In the genomic region with DNA sequence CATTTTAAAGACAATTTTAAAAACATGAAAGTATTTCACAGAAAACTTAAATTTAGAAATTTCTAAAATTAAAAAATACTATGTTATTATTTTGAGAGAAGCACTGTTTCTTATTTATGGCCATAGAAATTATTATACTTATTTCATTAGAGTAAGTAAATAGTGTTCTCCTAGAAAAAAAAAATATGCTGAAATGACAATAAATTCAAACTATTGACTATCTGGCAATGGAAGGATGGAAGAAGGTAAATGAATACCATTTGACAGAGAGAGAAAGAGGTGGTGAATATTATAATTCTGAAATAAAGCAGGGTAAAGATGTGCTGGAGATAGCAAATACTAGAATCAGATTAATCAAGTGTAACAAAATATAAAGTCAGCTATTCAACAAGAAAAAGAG, we compare ENCODE assay signal across 29 cellular contexts.
"Had no signal": no experiment of that assay in that cellular context is flagged by ENCODE, and none has a peak within 500 bp of the region (broad histone marks: within the 10 kb centered on the region; RNA-seq: fewer than 3 reads in every experiment).

No MANE protein-coding gene starts in this region.

- DNase-seq: colonic mucosa; effector CD8-positive, alpha-beta T cell; endodermal cell; glutamatergic neuron; heart right ventricle; hippocampal formation; mesenchymal stem cell; midbrain; naive thymus-derived CD8-positive, alpha-beta T cell; nephron progenitor cell; nucleus accumbens; posterior cingulate gyrus; psoas muscle; right cardiac atrium; stimulated activated CD4-positive, alpha-beta T cell treated with anti-CD3 and anti-CD28 coated beads, Interleukin-15, amount 100 ng/mL, for 24 hours; stimulated activated CD4-positive, alpha-beta T cell treated with anti-CD3 and anti-CD28 coated beads, Interleukin-2, amount 100 ng/mL, for 48 hours; stimulated activated naive B cell treated with anti-CD40 and anti-IgM and Interleukin-4, amounts not matched to agents 10 μg/mL and 1 μg/mL and 100 μg/mL, for 72 hours; upper lobe of left lung had no signal

- H3K27me3 Mint-ChIP-seq: dendritic cell treated with granulocyte-macrophage colony-stimulating factor and Interleukin-4, amounts not matched to agents 40 ng/mL and 50 ng/mL, for 4 days; naive thymus-derived CD8-positive, alpha-beta T cell; stimulated activated naive B cell treated with anti-CD40 and anti-IgM and Interleukin-4, amounts not matched to agents 10 μg/mL and 1 μg/mL and 100 μg/mL, for 72 hours; stimulated activated naive CD8-positive, alpha-beta T cell treated with anti-CD3 and anti-CD28 coated beads, Interleukin-15, Interleukin-2, amounts not matched to agents 100 ng/mL and 50 ng/mL, for 24 hours had no signal

- H3K27ac ChIP-seq: colonic mucosa, esophagus muscularis mucosa, foreskin keratinocyte, heart right ventricle, psoas muscle, skin epidermis, thoracic aorta, tibial nerve, upper lobe of left lung had no signal

- ATAC-seq: heart right ventricle; left lobe of liver; naive thymus-derived CD8-positive, alpha-beta T cell; psoas muscle; right cardiac atrium; stimulated activated naive B cell treated with anti-CD40 and anti-IgM and Interleukin-4, amounts not matched to agents 10 μg/mL and 1 μg/mL and 100 μg/mL, for 72 hours had no signal

- H3K9me3 ChIP-seq: colonic mucosa, esophagus muscularis mucosa, heart right ventricle, psoas muscle, thoracic aorta, tibial nerve, upper lobe of left lung had no signal

- H3K36me3 Mint-ChIP-seq: naive thymus-derived CD8-positive, alpha-beta T cell had no signal

- H3K9me3 Mint-ChIP-seq: dendritic cell treated with granulocyte-macrophage colony-stimulating factor and Interleukin-4, amounts not matched to agents 40 ng/mL and 50 ng/mL, for 4 days; endodermal cell; nephron progenitor cell; stimulated activated naive B cell treated with anti-CD40 and anti-IgM and Interleukin-4, amounts not matched to agents 10 μg/mL and 1 μg/mL and 100 μg/mL, for 72 hours had no signal

- H3K4me3 Mint-ChIP-seq: dendritic cell treated with granulocyte-macrophage colony-stimulating factor and Interleukin-4, amounts not matched to agents 40 ng/mL and 50 ng/mL, for 4 days; endodermal cell; naive thymus-derived CD8-positive, alpha-beta T cell; nephron progenitor cell; stimulated activated naive B cell treated with anti-CD40 and anti-IgM and Interleukin-4, amounts not matched to agents 10 μg/mL and 1 μg/mL and 100 μg/mL, for 72 hours; stimulated activated naive CD8-positive, alpha-beta T cell treated with anti-CD3 and anti-CD28 coated beads, Interleukin-15, Interleukin-2, amounts not matched to agents 100 ng/mL and 50 ng/mL, for 24 hours had no signal

- H3K27ac Mint-ChIP-seq: dendritic cell treated with granulocyte-macrophage colony-stimulating factor and Interleukin-4, amounts not matched to agents 40 ng/mL and 50 ng/mL, for 4 days; endodermal cell; naive thymus-derived CD8-positive, alpha-beta T cell; nephron progenitor cell; stimulated activated naive B cell treated with anti-CD40 and anti-IgM and Interleukin-4, amounts not matched to agents 10 μg/mL and 1 μg/mL and 100 μg/mL, for 72 hours; stimulated activated naive CD8-positive, alpha-beta T cell treated with anti-CD3 and anti-CD28 coated beads, Interleukin-15, Interleukin-2, amounts not matched to agents 100 ng/mL and 50 ng/mL, for 24 hours had no signal

- H3K4me1 Mint-ChIP-seq: naive thymus-derived CD8-positive, alpha-beta T cell; nephron progenitor cell had no signal

- H3K27me3 ChIP-seq: colonic mucosa, esophagus muscularis mucosa, foreskin keratinocyte, heart right ventricle, tibial nerve, upper lobe of left lung had no signal

- H3K4me3 ChIP-seq: colonic mucosa, esophagus muscularis mucosa, heart right ventricle, lung, psoas muscle, skin epidermis, thoracic aorta, tibial nerve, upper lobe of left lung had no signal

- H3K36me3 ChIP-seq: colonic mucosa, esophagus muscularis mucosa, heart right ventricle, thoracic aorta, tibial nerve, upper lobe of left lung had no signal

- H3K4me1 ChIP-seq: colonic mucosa, esophagus muscularis mucosa, psoas muscle, tibial nerve, upper lobe of left lung had no signal

- FAIRE-seq: endothelial cell of umbilical vein, urothelium cell line had no signal
